Comparison of ENCODE assay signal across 1 cellular context in genomic region chr6:42890311-42891198, GRCh38.
TF ChIP-seq lines count a peak whose summit lies in the region.

No MANE protein-coding gene starts in this region.

TF ChIP-seq in GM12878, 131 proteins besides CTCF, POLR2A, EP300 and RAD21 (continued from another document):
- TF ChIP-seq RELB (IDR thresholded peaks at IDR 0.05; ENCODE audit: low read depth) (peak; percentile 79), STAT3 (IDR thresholded peaks at IDR 0.05; ENCODE audit: low read depth, low read length) (no peak)
